1 cellular context compared by ENCODE assay signal in genomic region chr1:211895126-211895759, GRCh38.
TF ChIP-seq lines count a peak whose summit lies in the region.

No MANE protein-coding gene starts in this region.

TF ChIP-seq in HepG2, 621 proteins besides CTCF, POLR2A, EP300 and RAD21 (continued from another document and continues in another):
- TF ChIP-seq ATF1 (CRISPR knock-in tag; IDR thresholded peaks at IDR 0.05) (0 out of 2 replicates have a peak, but pooled peaks have one; percentile 31), ZMYM4 (CRISPR knock-in tag; IDR thresholded peaks at IDR 0.05) (peak; percentile 63), ZNF414 (CRISPR knock-in tag; IDR thresholded peaks at IDR 0.05) (no peak), KLF13 (CRISPR knock-in tag; IDR thresholded peaks at IDR 0.05) (no peak), ZNF225 (CRISPR knock-in tag; IDR thresholded peaks at IDR 0.05) (no peak), ZNF224 (CRISPR knock-in tag; IDR thresholded peaks at IDR 0.05) (no peak), GATAD2A (CRISPR knock-in tag; IDR thresholded peaks at IDR 0.05) (peak; percentile 88), ZNF138 (CRISPR knock-in tag; IDR thresholded peaks at IDR 0.05; ENCODE audit: low read depth) (no peak), FOXK1 (CRISPR knock-in tag; IDR thresholded peaks at IDR 0.05; ENCODE audit: borderline replicate concordance, low read depth) (0 out of 2 replicates have a peak, but pooled peaks have one; percentile 31), ZBTB40 (IDR thresholded peaks at IDR 0.05) (no peak), ZBTB40 (CRISPR knock-in tag; IDR thresholded peaks at IDR 0.05) (no peak), ZNF235 (CRISPR knock-in tag; IDR thresholded peaks at IDR 0.05; ENCODE audit: borderline replicate concordance) (no peak), ONECUT2 (CRISPR knock-in tag; IDR thresholded peaks at IDR 0.05) (no peak), ZBTB34 (CRISPR knock-in tag; IDR thresholded peaks at IDR 0.05) (no peak), ZNF800 (CRISPR knock-in tag; IDR thresholded peaks at IDR 0.05) (no peak), ETV5 (CRISPR knock-in tag; IDR thresholded peaks at IDR 0.05; ENCODE audit: borderline replicate concordance) (peak; percentile 60; the same call in 1 of the 2 replicates), NR2F2 (IDR thresholded peaks at IDR 0.05; ENCODE audit: borderline replicate concordance, low read depth) (peak; percentile 54; the same call in 1 of the 2 replicates), SAP130 (CRISPR knock-in tag; IDR thresholded peaks at IDR 0.05; ENCODE audit: low read depth) (peak; percentile 80), ZNF136 (CRISPR knock-in tag; IDR thresholded peaks at IDR 0.05; ENCODE audit: low read depth) (no peak), ZBTB44 (CRISPR knock-in tag; IDR thresholded peaks at IDR 0.05) (no peak), ZNF687 (CRISPR knock-in tag; IDR thresholded peaks at IDR 0.05) (no peak), SRSF4 (IDR thresholded peaks at IDR 0.05; ENCODE audit: low read depth, low read length, poor library complexity, severe bottlenecking) (no peak), NCOA5 (CRISPR knock-in tag; IDR thresholded peaks at IDR 0.05) (no peak), HMGA1 (CRISPR knock-in tag; conservative IDR thresholded peaks at IDR 0.05) (no peak), FOXO4 (CRISPR knock-in tag; conservative IDR thresholded peaks at IDR 0.05) (no peak), ZFP91 (CRISPR knock-in tag; IDR thresholded peaks at IDR 0.05; ENCODE audit: borderline replicate concordance) (no peak), GPBP1L1 (CRISPR knock-in tag; IDR thresholded peaks at IDR 0.05) (no peak), ZNF468 (CRISPR knock-in tag; IDR thresholded peaks at IDR 0.05) (no peak)
